Comparison of ENCODE assay signal across 11 cellular contexts in the genomic region with DNA sequence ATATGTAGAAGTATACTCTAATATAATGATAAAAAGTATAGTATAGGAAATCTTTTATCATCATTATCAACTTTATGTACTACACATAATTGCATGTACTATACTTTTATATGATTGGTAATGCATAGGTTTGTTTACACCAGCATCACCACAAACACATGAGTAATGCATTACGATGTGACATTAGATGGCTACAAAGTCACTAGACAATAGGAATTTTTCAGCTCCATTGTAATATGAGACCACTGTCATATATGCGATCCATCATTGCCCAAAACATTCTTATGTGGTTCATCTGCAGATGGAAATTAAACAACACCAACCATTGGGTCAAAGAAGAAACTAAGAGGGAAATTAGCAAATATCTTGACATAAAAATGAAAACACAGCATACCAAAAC. TPM values are rescaled to one million over a fixed set of nuclear protein-coding genes. Genes with fewer than 3 reads are reported as not detected.
"Had no signal": no experiment of that assay in that cellular context is flagged by ENCODE, and none has a peak within 500 bp of the region (broad histone marks: within the 10 kb centered on the region; RNA-seq: fewer than 3 reads in every experiment).

No MANE protein-coding gene starts in this region.

- ATAC-seq: HCT116, K562 had no signal

- H3K4me1 ChIP-seq: HAP-1 had no signal

- H3K4me3 Mint-ChIP-seq: HFFc6 had no signal

- H3K9me3 ChIP-seq: HAP-1 had no signal

- DNase-seq: GM23248, GOT3, H7, HFFc6, IMR-90, KG1 had no signal

- H3K27ac Mint-ChIP-seq: HFFc6 had no signal

- FAIRE-seq: K562 had no signal

- H3K4me3 ChIP-seq: GM23248, HAP-1, K562 had no signal

- H3K27ac ChIP-seq: GM23248, HL-60 had no signal

- H3K9me3 Mint-ChIP-seq: HFFc6 had no signal

- H3K36me3 ChIP-seq: HAP-1 had no signal

RNA-seq across cellular contexts. Expression of gene ADAM20, which starts 4.4 kb away (rescaled TPM):
- total RNA-seq: H4 had no signal
